In the genomic region with DNA sequence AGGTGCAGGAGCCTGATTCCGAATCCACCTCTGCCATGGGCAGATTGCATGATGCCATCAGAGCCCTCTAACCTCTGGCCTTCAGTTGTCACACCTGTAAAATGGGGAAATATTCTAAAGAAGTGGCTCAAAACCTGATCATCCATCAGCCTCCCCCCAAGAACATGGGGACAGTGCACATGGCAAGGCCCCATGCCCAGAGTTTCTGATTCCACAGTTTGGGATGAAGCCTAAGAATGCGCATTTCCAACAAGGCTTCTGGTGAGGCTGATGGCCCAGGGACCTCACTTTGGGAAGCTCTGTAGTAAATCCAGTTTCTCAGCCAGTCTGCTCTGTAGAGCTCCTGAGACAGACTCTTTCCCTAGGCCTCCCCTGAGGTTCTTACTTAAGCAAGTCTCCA, we compare ENCODE assay signal across 17 cellular contexts.
DNase-seq lines count a peak whose midpoint lies in the region; ATAC-seq, FAIRE-seq and TF ChIP-seq lines count a peak whose summit lies in the region.
"Had no signal": no experiment of that assay in that cellular context is flagged by ENCODE, and none has a peak within 500 bp of the region (broad histone marks: within the 10 kb centered on the region; RNA-seq: fewer than 3 reads in every experiment).

No MANE protein-coding gene starts in this region.

- no peak overlapping the region for H2AK5ac ChIP-seq in H1 (ENCODE audit: low read depth, low read length)

- in situ Hi-C loops in GM23248 (cut with MboI): no loop called here

- H3K36me3 ChIP-seq in GM23248 (ENCODE audit: low read depth) (no peaks in the 10 kb centered on the region), H1 (ENCODE audit: control insufficient read depth in 2 of 4, insufficient read depth in 4 of 4, low read length in 3 of 4) (no peaks in the 10 kb centered on the region)
- H3K36me3 ChIP-seq: Peyer's patch had no signal

- H3K27me3 Mint-ChIP-seq in nephron (ENCODE audit: low read depth): peaks cover 33% of the 10 kb centered on the region

- no peaks in the 10 kb centered on the region for H3K9me3 ChIP-seq in GM23248 (ENCODE audit: low read depth)
- H3K9me3 ChIP-seq in H1 (ENCODE audit: insufficient read depth in 2 of 2, low read depth in 1 of 2, low read length in 1 of 2): no peaks in the 10 kb centered on the region
- H3K9me3 ChIP-seq: Peyer's patch had no signal

- POLR2A ChIA-PET in H1 (lab: Charles Lee; ENCODE audit: partially characterized antibody) (no interaction called here), RWPE1 (lab: Yijun Ruan, JAX; ENCODE audit: low non-redundant PET) (no interaction called here)

- ATAC-seq in HG02798 (IDR thresholded peaks at IDR 0.05; ENCODE audit: poor library complexity, unreplicated experiment): no peak
- ATAC-seq: activated CD4-positive, CD25-positive, alpha-beta regulatory T cell treated with anti-CD3 and anti-CD28 coated beads, Interleukin-2, amount 50 U/mL, for 24 hours; activated T-cell treated with anti-CD3 and anti-CD28 coated beads, Interleukin-2, amount 50 U/mL, for 4 hours had no signal

- H2BK15ac ChIP-seq in H1 (ENCODE audit: low read length): no peak overlapping the region

- no peak overlapping the region for H3K4ac ChIP-seq in H1 (replicated peaks; ENCODE audit: insufficient read length, low read depth, low read length)

- TF ChIP-seq EP300 in H1 (IDR thresholded peaks at IDR 0.05; ENCODE audit: borderline replicate concordance in 1 of 2, low read depth in 2 of 2, low read length in 2 of 2): no peak

- 0 out of 2 replicates have a peak overlapping the region, but pooled peaks have one; percentile 5 for H3K18ac ChIP-seq in H1 (ENCODE audit: extremely low read depth, low read length)

- no peak overlapping the region for H2BK20ac ChIP-seq in H1 (ENCODE audit: low read length)

- H3K79me2 ChIP-seq in GM23248 (ENCODE audit: insufficient read depth) (no peaks in the 10 kb centered on the region), H1 (ENCODE audit: control insufficient read depth in 1 of 2, insufficient read depth in 2 of 2, low read length in 2 of 2) (no peaks in the 10 kb centered on the region)

- no peak overlapping the region for H3K4me3 ChIP-seq in GM23248
- no peak overlapping the region for H3K4me3 ChIP-seq in H1 (ENCODE audit: extremely low read depth in 1 of 4, insufficient read depth in 2 of 4, low read depth in 3 of 4, low read length in 4 of 4)
- H3K4me3 ChIP-seq: Peyer's patch had no signal

- peak overlapping the region; percentile 19; the same call in 1 of the 2 replicates for H2BK5ac ChIP-seq in H1 (ENCODE audit: low read depth, low read length)

- no peak for TF ChIP-seq CTCF in H1 (IDR thresholded peaks at IDR 0.05; ENCODE audit: control extremely low read depth in 1 of 3, insufficient read depth in 1 of 3, low read depth in 1 of 3, low read length in 3 of 3)
- TF ChIP-seq CTCF in nephron (IDR thresholded peaks at IDR 0.05; ENCODE audit: unreplicated experiment in 3 of 3): no peak
- no peak for TF ChIP-seq CTCF in RWPE1 (conservative IDR thresholded peaks at IDR 0.05; ENCODE audit: low read depth)

- H2BK12ac ChIP-seq in H1 (ENCODE audit: low read depth, low read length): no peak overlapping the region

- H3K4me1 ChIP-seq in GM23248 (ENCODE audit: insufficient read depth) (peaks cover 3% of the 10 kb centered on the region; the same call in 1 of the 2 replicates), H1 (replicated peaks in 1 of 4; ENCODE audit: control insufficient read depth in 3 of 4, insufficient read depth in 4 of 4, low read length in 3 of 4) (peaks cover 9 to 17% (median 11%) of the 10 kb centered on the region in 4 experiments)

- H3K4me1 Mint-ChIP-seq in nephron: peaks cover 18% of the 10 kb centered on the region

- H3K36me3 Mint-ChIP-seq in nephron (ENCODE audit: low read depth): no peaks in the 10 kb centered on the region

- H4K8ac ChIP-seq in H1 (ENCODE audit: extremely low read depth, insufficient read depth, low read length): no peak overlapping the region

- no peak overlapping the region for H3K23ac ChIP-seq in H1 (ENCODE audit: insufficient read length)

- H2BK120ac ChIP-seq in H1 (replicated peaks; ENCODE audit: low read depth, low read length): no peak overlapping the region

- 57 to 60% methylated on average over 2 of the region's 2 CpGs for whole genome bisulfite sequencing in GM23248 (ENCODE audit: low coverage in 1 of 2, low lambda C conversion rate in 2 of 2, missing lambda C conversion rate in 2 of 2), 2 experiments
- WGBS in H1 (ENCODE audit: extremely low coverage in 1 of 2, insufficient coverage in 1 of 2, insufficient read length in 1 of 2, insufficient replicate concordance in 2 of 2, low coverage in 1 of 2, low lambda C conversion rate in 2 of 2, missing lambda C conversion rate in 1 of 2), 2 experiments: 86% methylated on average over 2 of the region's 2 CpGs; no CpG with 5 or more reads in 1 of the 2 experiments

- H4K20me1 ChIP-seq in GM23248 (ENCODE audit: insufficient read depth) (no peaks in the 10 kb centered on the region), H1 (replicated peaks in 1 of 2; ENCODE audit: control insufficient read depth in 1 of 2, insufficient read depth in 2 of 2, low read length in 2 of 2) (no peaks in the 10 kb centered on the region)

- H3K4me2 ChIP-seq in GM23248 (ENCODE audit: unreplicated experiment) (no peak overlapping the region), H1 (ENCODE audit: insufficient read depth in 1 of 2, low read depth in 2 of 2, low read length in 2 of 2) (no peak overlapping the region)

- no peak overlapping the region for H3K14ac ChIP-seq in H1 (ENCODE audit: insufficient read length)

- no peaks in the 10 kb centered on the region for H3F3A ChIP-seq in GM23248 (ENCODE audit: insufficient read depth)

- no peak overlapping the region for H4K5ac ChIP-seq in H1 (ENCODE audit: insufficient read length, low read depth, low read length)

- no peak for TF ChIP-seq RAD21 in H1 (IDR thresholded peaks at IDR 0.05 in 1 of 2, conservative IDR thresholded peaks at IDR 0.05 in 1 of 2; ENCODE audit: low read depth in 2 of 2, low read length in 2 of 2)

- no peak for TF ChIP-seq POLR2A in H1 (IDR thresholded peaks at IDR 0.05; ENCODE audit: control extremely low read depth in 1 of 2, low read depth in 2 of 2, low read length in 2 of 2)

- H3K9ac ChIP-seq in GM23248: peak overlapping the region; percentile 37; the same call in 1 of the 2 replicates
- H3K9ac ChIP-seq in H1 (replicated peaks in 1 of 4; ENCODE audit: extremely low read depth in 1 of 4, low read depth in 3 of 4, low read length in 3 of 4): no peak overlapping the region

- H3K27ac ChIP-seq in GM23248 (peak overlapping the region; percentile 31), H1 (ENCODE audit: low read depth, low read length) (no peak overlapping the region), substantia nigra (ENCODE audit: low read depth, low read length, poor library complexity, severe bottlenecking) (peak overlapping the region; percentile 7), RWPE1 (no peak overlapping the region)

- H4K91ac ChIP-seq in H1 (replicated peaks; ENCODE audit: insufficient read length, low read length): no peak overlapping the region

- H3K4me3 Mint-ChIP-seq in nephron: no peak overlapping the region
- H3K4me3 Mint-ChIP-seq: activated T-cell treated with anti-CD3 and anti-CD28 coated beads, Interleukin-2, amount 50 U/mL, for 4 hours; stimulated activated naive CD8-positive, alpha-beta T cell treated with anti-CD3 and anti-CD28 coated beads, Interleukin-15, Interleukin-2, amounts not matched to agents 100 ng/mL and 50 ng/mL, for 24 hours had no signal

- no peak for DNase-seq in GM23248
- DNase-seq in H1 (ENCODE audit: low read depth in 1 of 2, low spot score in 2 of 2): no peak
- DNase-seq in substantia nigra (lab: John Stamatoyannopoulos, UW): no peak
- DNase-seq in NCI-H82 treated with DMSO at 0.1 percent for 48 hours (lab: John Stamatoyannopoulos, UW; ENCODE audit: unreplicated experiment): no peak
- no peak for DNase-seq in AG08396 (ENCODE audit: low spot score)
- DNase-seq in RWPE1 (ENCODE audit: low spot score): no peak
- DNase-seq: activated naive CD4-positive, alpha-beta T cell treated with anti-CD3 and anti-CD28 coated beads, Interleukin-2, amount 50 U/mL, for 16 hours; activated T-cell treated with anti-CD3 and anti-CD28 coated beads, Interleukin-2, amount 50 U/mL, for 4 hours; KG1; NCI-H1930; T-helper 9 cell had no signal

- no peaks in the 10 kb centered on the region for H3K79me1 ChIP-seq in H1 (ENCODE audit: low read depth, low read length)

- H2AFZ ChIP-seq in GM23248 (peak overlapping the region; percentile 49; the same call in 1 of the 2 replicates), H1 (ENCODE audit: low read length) (no peak overlapping the region)

- H3K9me2 ChIP-seq in GM23248 (ENCODE audit: insufficient read depth): no peaks in the 10 kb centered on the region

- H3K56ac ChIP-seq in H1 (replicated peaks; ENCODE audit: insufficient read length, low read depth, low read length): no peak overlapping the region

- H3K27me3 ChIP-seq in GM23248 (replicated peaks; ENCODE audit: insufficient read depth) (no peaks in the 10 kb centered on the region), H1 (replicated peaks in 1 of 4; ENCODE audit: control insufficient read depth in 3 of 4, extremely low read depth in 1 of 4, insufficient read depth in 3 of 4, low read length in 3 of 4) (peaks cover 0 to 14% (median 1%) of the 10 kb centered on the region in 4 experiments; a peak in 3 of 7 replicates)
- H3K27me3 ChIP-seq: Peyer's patch had no signal

- CTCF ChIA-PET in H1 (lab: Charles Lee; ENCODE audit: partially characterized antibody) (interaction anchor here (0.6 to 4.1 kb wide), 13 partner anchors 17 to 514 kb away, joined by 3 to 15 read pairs (median 3); no protein-coding TSS in a partner anchor), RWPE1 (lab: Yijun Ruan, JAX) (interaction anchor here (1.4 kb wide), 1 partner anchor 29 kb away, joined by 6 read pairs; no protein-coding TSS in a partner anchor)

- FAIRE-seq in H1 (lab: Jason Lieb, UNC): no peak
- FAIRE-seq: endometrium had no signal

- H3K9me3 Mint-ChIP-seq in nephron: peaks cover 5% of the 10 kb centered on the region
- H3K9me3 Mint-ChIP-seq: activated T-cell treated with anti-CD3 and anti-CD28 coated beads, Interleukin-2, amount 50 U/mL, for 4 hours; stimulated activated naive CD8-positive, alpha-beta T cell treated with anti-CD3 and anti-CD28 coated beads, Interleukin-15, Interleukin-2, amounts not matched to agents 100 ng/mL and 50 ng/mL, for 24 hours had no signal

- H3K27ac Mint-ChIP-seq in nephron: peak overlapping the region; percentile 70 to 92 (median 91)
- H3K27ac Mint-ChIP-seq: stimulated activated naive CD8-positive, alpha-beta T cell treated with anti-CD3 and anti-CD28 coated beads, Interleukin-15, Interleukin-2, amounts not matched to agents 100 ng/mL and 50 ng/mL, for 24 hours had no signal

- H3K23me2 ChIP-seq in H1 (ENCODE audit: low read depth, low read length): no peaks in the 10 kb centered on the region; the same call in 1 of the 2 replicates

TF ChIP-seq in H1, 55 proteins besides CTCF, POLR2A, EP300 and RAD21 (continues in another document):
- no peak for TF ChIP-seq CBX5 (IDR thresholded peaks at IDR 0.05; ENCODE audit: low read depth, low read length)
- no peak for TF ChIP-seq SUZ12 (IDR thresholded peaks at IDR 0.05; ENCODE audit: low read length)
- no peak for TF ChIP-seq NANOG (IDR thresholded peaks at IDR 0.05; ENCODE audit: insufficient read depth, low read depth, low read length, poor library complexity, severe bottlenecking)
- no peak for TF ChIP-seq CEBPB (IDR thresholded peaks at IDR 0.05; ENCODE audit: low read depth, low read length)
- no peak for TF ChIP-seq NRF1 (IDR thresholded peaks at IDR 0.05; ENCODE audit: low read depth, low read length)

Comparison
In these comparisons a context has a peak if more than half of its experiments do, and no peak if none do; other contexts are left out.
1. H3K27ac ChIP-seq: peak in GM23248 (single experiment) and substantia nigra (single experiment); none in H1 (single experiment) and RWPE1 (single experiment).